1 cellular context compared by ENCODE assay signal in the genomic region with DNA sequence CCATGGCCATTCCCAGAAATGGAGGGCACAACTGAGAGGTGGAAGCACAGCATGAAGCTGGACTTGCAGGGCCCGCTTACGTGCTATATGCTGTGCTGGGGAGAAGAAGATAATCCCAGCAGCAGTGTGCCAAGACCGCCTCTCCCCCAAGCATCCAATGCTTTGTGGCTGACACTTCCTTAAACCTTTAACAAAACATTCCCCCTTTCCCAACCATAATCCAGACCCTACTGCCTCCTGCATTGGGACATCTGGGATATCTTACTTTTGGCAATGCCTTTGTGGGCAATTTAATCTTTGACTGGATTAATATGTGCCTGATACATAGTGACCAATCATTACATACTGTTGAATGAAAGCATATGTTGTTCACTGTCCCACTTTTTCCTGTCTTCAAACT.
TF ChIP-seq lines count a peak whose summit lies in the region.

No MANE protein-coding gene starts in this region.

TF ChIP-seq in H1, 55 proteins besides CTCF, POLR2A, EP300 and RAD21:
- TF ChIP-seq, protein P1, sequence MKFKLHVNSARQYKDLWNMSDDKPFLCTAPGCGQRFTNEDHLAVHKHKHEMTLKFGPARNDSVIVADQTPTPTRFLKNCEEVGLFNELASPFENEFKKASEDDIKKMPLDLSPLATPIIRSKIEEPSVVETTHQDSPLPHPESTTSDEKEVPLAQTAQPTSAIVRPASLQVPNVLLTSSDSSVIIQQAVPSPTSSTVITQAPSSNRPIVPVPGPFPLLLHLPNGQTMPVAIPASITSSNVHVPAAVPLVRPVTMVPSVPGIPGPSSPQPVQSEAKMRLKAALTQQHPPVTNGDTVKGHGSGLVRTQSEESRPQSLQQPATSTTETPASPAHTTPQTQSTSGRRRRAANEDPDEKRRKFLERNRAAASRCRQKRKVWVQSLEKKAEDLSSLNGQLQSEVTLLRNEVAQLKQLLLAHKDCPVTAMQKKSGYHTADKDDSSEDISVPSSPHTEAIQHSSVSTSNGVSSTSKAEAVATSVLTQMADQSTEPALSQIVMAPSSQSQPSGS (IDR thresholded peaks at IDR 0.05; ENCODE audit: low read length) = no peak
- TF ChIP-seq PHF8 (conservative IDR thresholded peaks at IDR 0.05; ENCODE audit: low read depth, low read length) (no peak), EZH2 (IDR thresholded peaks at IDR 0.05; ENCODE audit: low read depth, low read length, severe bottlenecking) (no peak), BCL11A (IDR thresholded peaks at IDR 0.05; ENCODE audit: low read depth in 2 of 2, low read length in 2 of 2) (no peak), NRF1 (IDR thresholded peaks at IDR 0.05; ENCODE audit: low read depth, low read length) (no peak), CTBP2 (IDR thresholded peaks at IDR 0.05; ENCODE audit: borderline replicate concordance, insufficient read depth, insufficient read length, low read length) (no peak), SAP30 (IDR thresholded peaks at IDR 0.05; ENCODE audit: insufficient read depth, insufficient replicate concordance, low read length) (no peak), JUND (IDR thresholded peaks at IDR 0.05; ENCODE audit: low read length) (no peak), RBBP5 (IDR thresholded peaks at IDR 0.05; ENCODE audit: borderline replicate concordance, low read depth, low read length) (no peak)
